ENCODE assay signal across 1 cellular context in the genomic region with DNA sequence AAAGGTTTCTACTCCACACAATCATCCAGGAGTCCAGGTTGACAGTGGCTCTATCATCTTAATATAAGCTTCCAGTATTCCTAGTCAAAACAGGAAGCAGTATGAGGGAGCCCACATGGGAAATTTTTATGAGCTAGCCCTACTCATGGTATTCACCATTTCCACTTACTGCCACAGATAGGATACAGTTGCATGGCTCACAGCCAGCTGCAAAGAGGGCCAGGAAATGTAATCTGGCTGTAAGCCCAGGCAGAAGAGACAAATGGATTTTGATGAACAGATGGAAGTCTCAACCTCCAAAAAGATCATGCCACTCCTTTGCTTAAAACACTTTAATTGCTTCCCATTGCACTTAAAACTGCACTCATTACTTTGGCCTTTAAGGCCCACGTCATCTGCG.
TF ChIP-seq lines count a peak whose summit lies in the region.

No MANE protein-coding gene starts in this region.

TF ChIP-seq in HEK293, 187 proteins besides CTCF, POLR2A, EP300 and RAD21 (continued from another document):
- TF ChIP-seq, protein P1, sequence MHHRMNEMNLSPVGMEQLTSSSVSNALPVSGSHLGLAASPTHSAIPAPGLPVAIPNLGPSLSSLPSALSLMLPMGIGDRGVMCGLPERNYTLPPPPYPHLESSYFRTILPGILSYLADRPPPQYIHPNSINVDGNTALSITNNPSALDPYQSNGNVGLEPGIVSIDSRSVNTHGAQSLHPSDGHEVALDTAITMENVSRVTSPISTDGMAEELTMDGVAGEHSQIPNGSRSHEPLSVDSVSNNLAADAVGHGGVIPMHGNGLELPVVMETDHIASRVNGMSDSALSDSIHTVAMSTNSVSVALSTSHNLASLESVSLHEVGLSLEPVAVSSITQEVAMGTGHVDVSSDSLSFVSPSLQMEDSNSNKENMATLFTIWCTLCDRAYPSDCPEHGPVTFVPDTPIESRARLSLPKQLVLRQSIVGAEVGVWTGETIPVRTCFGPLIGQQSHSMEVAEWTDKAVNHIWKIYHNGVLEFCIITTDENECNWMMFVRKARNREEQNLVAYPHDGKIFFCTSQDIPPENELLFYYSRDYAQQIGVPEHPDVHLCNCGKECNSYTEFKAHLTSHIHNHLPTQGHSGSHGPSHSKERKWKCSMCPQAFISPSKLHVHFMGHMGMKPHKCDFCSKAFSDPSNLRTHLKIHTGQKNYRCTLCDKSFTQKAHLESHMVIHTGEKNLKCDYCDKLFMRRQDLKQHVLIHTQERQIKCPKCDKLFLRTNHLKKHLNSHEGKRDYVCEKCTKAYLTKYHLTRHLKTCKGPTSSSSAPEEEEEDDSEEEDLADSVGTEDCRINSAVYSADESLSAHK (tag by site-specific recombination; IDR thresholded peaks at IDR 0.05): 0 out of 2 replicates have a peak, but pooled peaks have one; percentile 28
- TF ChIP-seq, protein P2, sequence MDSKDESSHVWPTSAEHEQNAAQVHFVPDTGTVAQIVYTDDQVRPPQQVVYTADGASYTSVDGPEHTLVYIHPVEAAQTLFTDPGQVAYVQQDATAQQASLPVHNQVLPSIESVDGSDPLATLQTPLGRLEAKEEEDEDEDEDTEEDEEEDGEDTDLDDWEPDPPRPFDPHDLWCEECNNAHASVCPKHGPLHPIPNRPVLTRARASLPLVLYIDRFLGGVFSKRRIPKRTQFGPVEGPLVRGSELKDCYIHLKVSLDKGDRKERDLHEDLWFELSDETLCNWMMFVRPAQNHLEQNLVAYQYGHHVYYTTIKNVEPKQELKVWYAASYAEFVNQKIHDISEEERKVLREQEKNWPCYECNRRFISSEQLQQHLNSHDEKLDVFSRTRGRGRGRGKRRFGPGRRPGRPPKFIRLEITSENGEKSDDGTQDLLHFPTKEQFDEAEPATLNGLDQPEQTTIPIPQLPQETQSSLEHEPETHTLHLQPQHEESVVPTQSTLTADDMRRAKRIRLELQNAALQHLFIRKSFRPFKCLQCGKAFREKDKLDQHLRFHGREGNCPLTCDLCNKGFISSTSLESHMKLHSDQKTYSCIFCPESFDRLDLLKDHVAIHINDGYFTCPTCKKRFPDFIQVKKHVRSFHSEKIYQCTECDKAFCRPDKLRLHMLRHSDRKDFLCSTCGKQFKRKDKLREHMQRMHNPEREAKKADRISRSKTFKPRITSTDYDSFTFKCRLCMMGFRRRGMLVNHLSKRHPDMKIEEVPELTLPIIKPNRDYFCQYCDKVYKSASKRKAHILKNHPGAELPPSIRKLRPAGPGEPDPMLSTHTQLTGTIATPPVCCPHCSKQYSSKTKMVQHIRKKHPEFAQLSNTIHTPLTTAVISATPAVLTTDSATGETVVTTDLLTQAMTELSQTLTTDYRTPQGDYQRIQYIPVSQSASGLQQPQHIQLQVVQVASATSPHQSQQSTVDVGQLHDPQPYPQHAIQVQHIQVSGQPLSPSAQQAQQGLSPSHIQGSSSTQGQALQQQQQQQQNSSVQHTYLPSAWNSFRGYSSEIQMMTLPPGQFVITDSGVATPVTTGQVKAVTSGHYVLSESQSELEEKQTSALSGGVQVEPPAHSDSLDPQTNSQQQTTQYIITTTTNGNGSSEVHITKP (tag by site-specific recombination; IDR thresholded peaks at IDR 0.05): peak; percentile 60
